ENCODE assay signal across 13 cellular contexts in the genomic region with DNA sequence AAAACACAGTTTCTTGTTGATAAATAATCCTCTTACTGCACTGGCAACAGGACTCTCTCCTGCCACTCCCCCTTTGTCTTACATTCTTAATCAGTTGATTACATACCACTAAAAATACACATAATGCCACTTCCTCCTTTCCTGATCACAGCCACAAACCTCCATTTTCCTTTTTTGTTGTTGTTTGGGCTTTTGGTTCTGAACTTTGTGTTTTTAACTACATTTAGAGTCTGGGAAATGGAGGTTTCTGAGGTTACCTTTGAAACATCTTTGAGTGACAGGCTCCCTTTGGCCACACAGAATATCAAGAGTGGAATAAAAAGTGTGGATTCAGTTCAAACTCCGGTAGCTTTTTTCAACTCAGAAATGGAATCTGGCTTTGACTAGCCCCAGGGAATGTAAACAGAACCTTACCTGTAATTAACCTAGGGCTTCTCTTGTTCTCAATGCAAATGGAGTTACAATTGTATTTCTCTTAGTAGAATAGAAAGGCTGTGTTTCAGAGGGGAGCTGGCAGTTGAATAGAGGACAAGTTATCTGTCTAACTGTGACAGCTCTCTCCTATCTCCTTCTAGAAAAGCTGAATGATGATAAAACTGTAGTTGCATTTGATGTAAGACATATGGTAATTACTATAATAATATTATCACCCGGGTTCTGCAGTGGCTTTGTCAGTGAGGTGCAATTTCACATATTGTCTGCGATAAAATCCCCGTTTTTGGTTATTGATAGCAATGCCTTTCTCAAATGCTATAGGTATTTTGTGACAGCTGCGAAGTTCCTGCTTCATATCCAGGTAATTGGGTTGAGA.
DNase-seq lines count a peak whose midpoint lies in the region; ATAC-seq, FAIRE-seq and TF ChIP-seq lines count a peak whose summit lies in the region.
"Had no signal": no experiment of that assay in that cellular context is flagged by ENCODE, and none has a peak within 500 bp of the region (broad histone marks: within the 10 kb centered on the region; RNA-seq: fewer than 3 reads in every experiment).

No MANE protein-coding gene starts in this region.

- DNase-seq in NCI-H1417 (lab: John Stamatoyannopoulos, UW) (peak in 2 of 3 experiments; percentile 71 to 89), PC-9 (no peak), left kidney (ENCODE audit: low read depth, low spot score) (peak; percentile 8), spleen (no peak), GM12892 (ENCODE audit: insufficient read length) (no peak), T-helper 1 cell (no peak)
- DNase-seq: activated CD8-positive, alpha-beta memory T cell treated with anti-CD3 and anti-CD28 coated beads, Interleukin-2, amount 50 U/mL, for 4 hours; DMS79 treated with DMSO at 0.1 percent for 48 hours; NCI-H1092 treated with DMSO at 0.1 percent for 48 hours; NK-92 treated with Interleukin-12 subunit alpha and Interleukin-12 subunit beta, amount 100 ng/mL, for 24 hours had no signal

- no peak for TF ChIP-seq POLR2A in spleen (IDR thresholded peaks at IDR 0.05)
- TF ChIP-seq POLR2A in GM12892 (IDR thresholded peaks at IDR 0.05; ENCODE audit: low read depth, low read length), result no peak

- H3K9me2 ChIP-seq in PC-9 (ENCODE audit: insufficient read depth), result no peaks in the 10 kb centered on the region

- intact Hi-C loops in PC-9 (cut with micrococcal nuclease; ENCODE audit: unreplicated experiment), result no loop called here
- intact Hi-C loops in spleen (cut with DNase I; ENCODE audit: low total_unique reads), result no loop called here

- no peaks in the 10 kb centered on the region for H4K20me1 ChIP-seq in PC-9 (ENCODE audit: insufficient read depth)

- FAIRE-seq in GM12892 (lab: Jason Lieb, UNC), result no peak

- H3K27ac ChIP-seq in PC-9, result peak overlapping the region; percentile 50
- no peak overlapping the region for H3K27ac ChIP-seq in spleen

- H3K4me1 ChIP-seq in PC-9 (replicated peaks; ENCODE audit: insufficient read depth) (peaks cover 10% of the 10 kb centered on the region), spleen (no peaks in the 10 kb centered on the region)
- H3K4me1 ChIP-seq: HAP-1 had no signal

- H3K9me3 ChIP-seq in PC-9 (ENCODE audit: insufficient read depth, low read depth) (no peaks in the 10 kb centered on the region), spleen (peaks cover 0 to 12% (median 8%) of the 10 kb centered on the region in 8 donors)
- H3K9me3 ChIP-seq: HAP-1 had no signal

- H3K27me3 ChIP-seq in PC-9 (ENCODE audit: insufficient read depth, low read depth) (no peaks in the 10 kb centered on the region), spleen (replicated peaks in 1 of 7) (no peaks in the 10 kb centered on the region)

- H3K4me3 ChIP-seq in PC-9 (no peak overlapping the region), spleen (no peak overlapping the region)
- H3K4me3 ChIP-seq: HAP-1 had no signal

- BruUV-seq in PC-9 (replicated peaks; lab: Mats Ljungman, UMichigan), result no TSS peak

- TF ChIP-seq CTCF in PC-9 (conservative IDR thresholded peaks at IDR 0.05) (no peak), spleen (IDR thresholded peaks at IDR 0.05 in 8 of 11, conservative IDR thresholded peaks at IDR 0.05 in 3 of 11) (no peak)

- H3F3A ChIP-seq in PC-9 (ENCODE audit: insufficient read depth, low read depth), result no peaks in the 10 kb centered on the region; the same call in 1 of the 2 replicates

- WGBS in spleen, 5 donors, result 82 to 89% (median 84%) methylated on average over 5 of the region's 5 CpGs

- H3K36me3 ChIP-seq in PC-9 (ENCODE audit: low read depth) (no peaks in the 10 kb centered on the region), spleen (no peaks in the 10 kb centered on the region)
- H3K36me3 ChIP-seq: HAP-1 had no signal

- CTCF ChIA-PET in PC-9 (lab: Charles Lee), result no interaction called here

- H3K4me2 ChIP-seq in PC-9, result peak overlapping the region; percentile 66

- H2AFZ ChIP-seq in PC-9, result peak overlapping the region; percentile 74

- H3K79me2 ChIP-seq in PC-9 (ENCODE audit: low read depth), result no peaks in the 10 kb centered on the region

- POLR2A ChIA-PET in PC-9 (lab: Charles Lee; ENCODE audit: unreplicated experiment), result no interaction called here

- ATAC-seq in GM18511 (IDR thresholded peaks at IDR 0.05; ENCODE audit: unreplicated experiment) (peak; percentile 39), HG02678 (IDR thresholded peaks at IDR 0.05; ENCODE audit: unreplicated experiment) (no peak)

Comparison
In these comparisons a context has a peak if more than half of its experiments do, and no peak if none do; other contexts are left out.
1. DNase-seq: peak in NCI-H1417 (2 of 3) and left kidney (single experiment); none in PC-9 (0 of 2), spleen (single experiment), GM12892 (single experiment) and T-helper 1 cell (0 of 5).